Comparison of ENCODE assay signal across 3 cellular contexts in genomic region chr4:188903995-188904394, GRCh38.
TF ChIP-seq lines count a peak whose summit lies in the region.

No MANE protein-coding gene starts in this region.

TF ChIP-seq in IMR-90, 13 proteins besides CTCF, POLR2A, EP300 and RAD21:
- TF ChIP-seq SMC3 (IDR thresholded peaks at IDR 0.05; ENCODE audit: low read depth, low read length) (0 out of 2 replicates have a peak, but pooled peaks have one; percentile 14), BHLHE40 (IDR thresholded peaks at IDR 0.05; ENCODE audit: low read depth, low read length) (no peak)

TF ChIP-seq in H1, 55 proteins besides CTCF, POLR2A, EP300 and RAD21:
- no peak for TF ChIP-seq POU5F1 (IDR thresholded peaks at IDR 0.05; ENCODE audit: low read depth, low read length)
- no peak for TF ChIP-seq USF2 (IDR thresholded peaks at IDR 0.05; ENCODE audit: low read length)
- TF ChIP-seq RXRA (IDR thresholded peaks at IDR 0.05; ENCODE audit: insufficient read depth, low read depth, low read length): no peak
- TF ChIP-seq CBX8 (IDR thresholded peaks at IDR 0.05; ENCODE audit: borderline replicate concordance, low read depth, low read length): no peak
- TF ChIP-seq BRCA1 (IDR thresholded peaks at IDR 0.05; ENCODE audit: low read depth, low read length): no peak
- TF ChIP-seq TBP (IDR thresholded peaks at IDR 0.05; ENCODE audit: low read depth, low read length): no peak
- no peak for TF ChIP-seq SUZ12 (IDR thresholded peaks at IDR 0.05; ENCODE audit: low read length)
- no peak for TF ChIP-seq RBBP5 (IDR thresholded peaks at IDR 0.05; ENCODE audit: borderline replicate concordance, low read depth, low read length)
- no peak for TF ChIP-seq SAP30 (IDR thresholded peaks at IDR 0.05; ENCODE audit: insufficient read depth, insufficient replicate concordance, low read length)
- TF ChIP-seq E2F6 (IDR thresholded peaks at IDR 0.05): no peak
TF ChIP-seq in H1: peak in this region for 0.

TF ChIP-seq in neural cell, 6 proteins besides CTCF, POLR2A, EP300 and RAD21:
- TF ChIP-seq SMC3 (conservative IDR thresholded peaks at IDR 0.05; ENCODE audit: poor library complexity): no peak
- no peak for TF ChIP-seq POLR2AphosphoS5 (IDR thresholded peaks at IDR 0.05)
- TF ChIP-seq TAF1 (IDR thresholded peaks at IDR 0.05; ENCODE audit: low read depth): no peak
- TF ChIP-seq MXI1 (conservative IDR thresholded peaks at IDR 0.05; ENCODE audit: poor library complexity, severe bottlenecking): no peak
- TF ChIP-seq EZH2 (IDR thresholded peaks at IDR 0.05; ENCODE audit: borderline replicate concordance, insufficient read depth, low read length, poor library complexity, severe bottlenecking): no peak
- TF ChIP-seq REST (IDR thresholded peaks at IDR 0.05; ENCODE audit: borderline replicate concordance): no peak
